ENCODE assay signal across 20 cellular contexts in genomic region chr6:55917756-55918415, GRCh38. TPM values are rescaled to one million over a fixed set of nuclear protein-coding genes. Genes with fewer than 3 reads are reported as not detected.
DNase-seq lines count a peak whose midpoint lies in the region; ATAC-seq and TF ChIP-seq lines count a peak whose summit lies in the region.
"Had no signal": no experiment of that assay in that cellular context is flagged by ENCODE, and none has a peak within 500 bp of the region (broad histone marks: within the 10 kb centered on the region; RNA-seq: fewer than 3 reads in every experiment).

No MANE protein-coding gene starts in this region.

- WGBS in psoas muscle, 3 donors, result 45 to 63% (median 48%) methylated on average over 3 of the region's 3 CpGs

- H3K27me3 ChIP-seq in RWPE2 (ENCODE audit: insufficient read depth, poor library complexity, severe bottlenecking) (no peaks in the 10 kb centered on the region), gastrocnemius medialis (no peaks in the 10 kb centered on the region), psoas muscle (ENCODE audit: insufficient read depth in 3 of 3, low read length in 2 of 3) (no peaks in the 10 kb centered on the region), Peyer's patch (no peaks in the 10 kb centered on the region)
- H3K27me3 ChIP-seq: upper lobe of left lung had no signal

- in situ Hi-C loops in gastrocnemius medialis (cut with MboI; ENCODE audit: low sequenced_read_pairs in 4 of 4), result no loop called here

- no peak for TF ChIP-seq POLR2A in gastrocnemius medialis (IDR thresholded peaks at IDR 0.05)
- TF ChIP-seq POLR2A in Peyer's patch (IDR thresholded peaks at IDR 0.05), result no peak

- H3K27ac ChIP-seq in RWPE2 (ENCODE audit: poor library complexity, severe bottlenecking), result peak overlapping the region; percentile 80
- peak overlapping the region in 3 of 4 donors; percentile 6 to 20 (median 19) for H3K27ac ChIP-seq in gastrocnemius medialis
- no peak overlapping the region for H3K27ac ChIP-seq in psoas muscle
- no peak overlapping the region for H3K27ac ChIP-seq in Peyer's patch
- H3K27ac ChIP-seq: upper lobe of left lung had no signal

- ATAC-seq in RWPE2 (ENCODE audit: low read depth) (no peak), gastrocnemius medialis (no peak), psoas muscle (no peak), HG03457 (IDR thresholded peaks at IDR 0.05; ENCODE audit: unreplicated experiment) (no peak), HG02870 (IDR thresholded peaks at IDR 0.05; ENCODE audit: unreplicated experiment) (no peak)

- TF ChIP-seq CTCF in RWPE2 (IDR thresholded peaks at IDR 0.05; ENCODE audit: poor library complexity, severe bottlenecking), result no peak
- TF ChIP-seq CTCF in fibroblast of the aortic adventitia (IDR thresholded peaks at IDR 0.05; ENCODE audit: insufficient read depth, low read length), result no peak
- TF ChIP-seq CTCF in gastrocnemius medialis (IDR thresholded peaks at IDR 0.05 in 4 of 5, conservative IDR thresholded peaks at IDR 0.05 in 1 of 5), result no peak
- TF ChIP-seq CTCF in psoas muscle (IDR thresholded peaks at IDR 0.05), result no peak
- no peak for TF ChIP-seq CTCF in Peyer's patch (IDR thresholded peaks at IDR 0.05)

- intact Hi-C loops in gastrocnemius medialis (cut with DNase I; ENCODE audit: low total_unique reads) (no loop called here), psoas muscle (cut with DNase I) (no loop called here)

- no peak overlapping the region for H3K4me3 ChIP-seq in RWPE2 (ENCODE audit: severe bottlenecking)
- H3K4me3 ChIP-seq in fibroblast of the aortic adventitia (ENCODE audit: low read depth, low read length), result no peak overlapping the region
- H3K4me3 ChIP-seq in gastrocnemius medialis, result no peak overlapping the region
- H3K4me3 ChIP-seq in psoas muscle, result no peak overlapping the region
- H3K4me3 ChIP-seq in Peyer's patch, result no peak overlapping the region
- H3K4me3 ChIP-seq: skin epidermis, upper lobe of left lung had no signal

- H3K9me3 ChIP-seq in RWPE2 (ENCODE audit: severe bottlenecking), result no peaks in the 10 kb centered on the region
- no peaks in the 10 kb centered on the region for H3K9me3 ChIP-seq in gastrocnemius medialis
- no peaks in the 10 kb centered on the region for H3K9me3 ChIP-seq in psoas muscle
- H3K9me3 ChIP-seq in Peyer's patch, result no peaks in the 10 kb centered on the region
- H3K9me3 ChIP-seq: upper lobe of left lung had no signal

- DNase-seq in EH (ENCODE audit: low read depth), result peak; percentile 22
- no peak for DNase-seq in RWPE2 (ENCODE audit: low spot score)
- DNase-seq in fibroblast of the aortic adventitia (ENCODE audit: low read depth), result peak; percentile 40
- no peak for DNase-seq in gastrocnemius medialis
- no peak for DNase-seq in psoas muscle
- DNase-seq in Peyer's patch, result no peak
- DNase-seq: activated CD4-positive, alpha-beta T cell treated with anti-CD3 and anti-CD28 coated beads, Interleukin-2, amount 10 ng/mL, durations not matched to agents 24 days and 14 days; activated CD8-positive, alpha-beta memory T cell treated with anti-CD3 and anti-CD28 coated beads, Interleukin-2, amount 50 U/mL, for 48 hours; activated naive CD8-positive, alpha-beta T cell treated with anti-CD3 and anti-CD28 coated beads, Interleukin-2, amount 10 ng/mL, durations not matched to agents 7 days and 5 days; AML-193; midbrain; NCI-H146; OCI-M1; stimulated activated CD4-positive, alpha-beta T cell treated with anti-CD3 and anti-CD28 coated beads, Interleukin-4, amount 100 ng/mL, for 24 hours; T-helper 2 cell; upper lobe of left lung had no signal

- no peaks in the 10 kb centered on the region for H3K36me3 ChIP-seq in RWPE2 (ENCODE audit: low read depth)
- H3K36me3 ChIP-seq in gastrocnemius medialis, result no peaks in the 10 kb centered on the region
- no peaks in the 10 kb centered on the region for H3K36me3 ChIP-seq in psoas muscle (ENCODE audit: insufficient read depth in 1 of 2, low read depth in 1 of 2)
- no peaks in the 10 kb centered on the region for H3K36me3 ChIP-seq in Peyer's patch
- H3K36me3 ChIP-seq: upper lobe of left lung had no signal

- H3K4me1 ChIP-seq in RWPE2 (ENCODE audit: insufficient read depth, poor library complexity, severe bottlenecking), result peaks cover 41% of the 10 kb centered on the region
- no peaks in the 10 kb centered on the region for H3K4me1 ChIP-seq in gastrocnemius medialis
- H3K4me1 ChIP-seq in psoas muscle, result no peaks in the 10 kb centered on the region
- H3K4me1 ChIP-seq in Peyer's patch, result no peaks in the 10 kb centered on the region
- H3K4me1 ChIP-seq: upper lobe of left lung had no signal

RNA-seq across cellular contexts. Expression of gene BMP5, which starts 42.5 kb away (rescaled TPM):
- total RNA-seq in fibroblast of the aortic adventitia (ENCODE audit: low replicate concordance), result not detected in 2 replicates
- 1 to 10 TPM; 1.8 to 3.9 (median 1.9) TPM for total RNA-seq in gastrocnemius medialis
- total RNA-seq in psoas muscle, result 1 to 10 TPM in 3 of 4 donors, under 1 TPM in 1; 0.76 to 3.5 (median 1.2) TPM
- polyA plus RNA-seq in psoas muscle, result 1 to 10 TPM in 2 of 3 donors, under 1 TPM in 1; 0.95 to 1.8 (median 1.7) TPM
- total RNA-seq in Peyer's patch, result 10 to 100 TPM in 1 of 4 donors, 1 to 10 TPM in 3; 3.7 to 50.3 (median 5.4) TPM
- total RNA-seq: activated CD4-positive, alpha-beta T cell treated with anti-CD3 and anti-CD28 coated beads, Interleukin-2, amount 10 ng/mL, durations not matched to agents 24 days and 14 days; activated naive CD8-positive, alpha-beta T cell treated with anti-CD3 and anti-CD28 coated beads, Interleukin-2, amount 10 ng/mL, durations not matched to agents 7 days and 5 days; endothelial cell of umbilical vein had no signal
- polyA plus RNA-seq: endothelial cell of umbilical vein had no signal

Comparison
In these comparisons a context has a peak if more than half of its experiments do, and no peak if none do; other contexts are left out.
1. DNase-seq: peak in EH (single experiment) and fibroblast of the aortic adventitia (single experiment); none in RWPE2 (single experiment), gastrocnemius medialis (0 of 2), psoas muscle (0 of 2) and Peyer's patch (0 of 3).
2. H3K27ac ChIP-seq: peak in RWPE2 (single experiment) and gastrocnemius medialis (3 of 4); none in psoas muscle (single experiment) and Peyer's patch (0 of 4).